ENCODE assay signal across 20 cellular contexts in the genomic region with DNA sequence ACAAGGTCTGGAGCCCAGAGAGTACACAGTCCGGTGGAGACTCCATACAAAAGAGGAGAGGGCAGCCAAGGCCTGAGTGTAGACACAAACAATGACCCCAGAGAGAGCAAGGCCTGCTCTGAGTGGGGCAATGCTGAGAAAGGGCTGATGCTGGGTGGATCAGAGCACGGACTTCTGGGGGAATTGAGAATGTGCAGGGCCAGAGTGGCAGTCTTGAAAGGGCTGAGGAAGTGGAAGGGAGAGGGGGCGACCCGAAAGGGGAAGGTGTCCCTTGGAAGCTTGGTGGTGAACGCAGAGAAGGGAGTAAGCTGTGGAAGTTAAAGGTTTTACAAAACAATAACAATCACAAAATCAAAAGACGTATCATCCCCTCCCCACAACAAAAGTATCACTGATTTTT. TPM values are rescaled to one million over a fixed set of nuclear protein-coding genes. Genes with fewer than 3 reads are reported as not detected.
"Had no signal": no experiment of that assay in that cellular context is flagged by ENCODE, and none has a peak within 500 bp of the region (broad histone marks: within the 10 kb centered on the region; RNA-seq: fewer than 3 reads in every experiment).

No MANE protein-coding gene starts in this region.

- H3K36me3 ChIP-seq: colonic mucosa, esophagus muscularis mucosa, prostate gland, stomach, thoracic aorta had no signal

- H3K27ac Mint-ChIP-seq: activated naive CD4-positive, alpha-beta T cell treated with anti-CD3 and anti-CD28 coated beads, Interleukin-2, amount 50 U/mL, for 24 hours; activated T-cell treated with anti-CD3 and anti-CD28 coated beads, Interleukin-2, amount 50 U/mL, for 24 hours; nephron had no signal

- H3K4me1 ChIP-seq: colonic mucosa, prostate gland had no signal

- H3K9me3 Mint-ChIP-seq: activated naive CD4-positive, alpha-beta T cell treated with anti-CD3 and anti-CD28 coated beads, Interleukin-2, amount 50 U/mL, for 24 hours; activated T-cell treated with anti-CD3 and anti-CD28 coated beads, Interleukin-2, amount 50 U/mL, for 24 hours had no signal

- H3K4me1 Mint-ChIP-seq: activated naive CD4-positive, alpha-beta T cell treated with anti-CD3 and anti-CD28 coated beads, Interleukin-2, amount 50 U/mL, for 24 hours had no signal

- H3K4me3 ChIP-seq: colonic mucosa, esophagus muscularis mucosa, prostate gland, stomach, thoracic aorta had no signal

- H3K9me3 ChIP-seq: colonic mucosa, prostate gland had no signal

- H3K27ac ChIP-seq: colonic mucosa, esophagus muscularis mucosa, prostate gland, stomach, thoracic aorta had no signal

- DNase-seq: activated CD4-positive, alpha-beta T cell treated with anti-CD3 and anti-CD28 coated beads for 1 hour; activated CD4-positive, alpha-beta T cell treated with anti-CD3 and anti-CD28 coated beads, Interleukin-2, amount 50 U/mL, for 4 hours; activated T-cell treated with anti-CD3 and anti-CD28 coated beads, Interleukin-2, amount 50 U/mL, for 24 hours; amniotic stem cell; colonic mucosa; effector CD4-positive, alpha-beta T cell; hippocampal formation; mesenchymal stem cell; occipital lobe; right cardiac atrium; stimulated activated CD4-positive, alpha-beta T cell treated with anti-CD3 and anti-CD28 coated beads, Interleukin-1b, Interleukin-23, amount 100 ng/mL, for 48 hours; stomach had no signal

- H3K4me3 Mint-ChIP-seq: activated naive CD4-positive, alpha-beta T cell treated with anti-CD3 and anti-CD28 coated beads, Interleukin-2, amount 50 U/mL, for 24 hours; activated T-cell treated with anti-CD3 and anti-CD28 coated beads, Interleukin-2, amount 50 U/mL, for 24 hours; nephron had no signal

- ATAC-seq: right cardiac atrium had no signal

RNA-seq across cellular contexts. Expression of a gene that starts 12.0 kb away (rescaled TPM):
- total RNA-seq: cardiac septum, esophagus muscularis mucosa, glomerular endothelial cell, liver, right cardiac atrium, thoracic aorta had no signal
- polyA plus RNA-seq: liver, right cardiac atrium, stomach had no signal
